ENCODE assay signal across 1 cellular context in the genomic region with DNA sequence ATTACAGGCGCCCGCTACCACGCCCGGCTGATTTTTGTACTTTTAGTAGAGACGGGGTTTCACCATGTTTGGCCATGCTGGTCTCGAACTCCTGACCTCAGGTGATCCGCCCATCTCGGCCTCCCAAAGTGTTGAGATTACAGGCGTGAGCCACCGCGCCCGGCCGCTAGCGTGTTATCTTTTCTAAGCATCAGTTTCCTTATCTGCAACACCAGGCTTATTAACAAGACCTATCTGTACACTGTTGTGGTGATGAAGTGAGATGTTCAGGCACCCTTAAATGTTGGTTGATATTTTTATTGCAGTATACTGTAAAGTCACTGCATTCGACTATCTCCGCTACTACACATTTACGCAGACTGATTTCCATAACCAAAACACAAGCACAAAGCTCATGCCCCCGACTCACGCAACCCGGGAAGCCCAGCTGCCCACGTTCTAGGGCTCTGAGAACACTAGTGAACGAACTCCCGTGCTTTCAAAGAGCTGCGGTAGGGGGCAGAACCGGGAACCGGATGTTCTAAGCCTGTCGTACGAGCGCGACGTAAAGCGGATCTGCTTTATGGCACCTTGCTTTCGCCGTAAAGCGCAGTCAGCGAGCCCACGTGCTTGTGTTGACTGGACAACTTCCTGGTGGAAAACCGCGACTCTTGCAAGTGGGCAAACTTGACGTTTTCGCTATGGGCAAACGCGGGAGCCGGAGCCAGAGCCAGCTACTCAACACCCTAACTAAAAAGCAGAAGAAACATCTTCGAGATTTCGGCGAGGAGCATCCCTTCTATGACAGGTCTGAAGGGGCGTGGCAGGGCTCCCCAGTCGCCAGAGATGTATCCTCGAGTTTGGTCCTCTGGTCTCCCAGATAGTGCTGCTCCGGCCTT.
TF ChIP-seq lines count a peak whose summit lies in the region.

UTP25 (plus strand) TSS at position 589 of the 878 bp plus-strand sequence; CDS start at position 681, 92 bp downstream.

TF ChIP-seq in K562, 482 proteins besides CTCF, POLR2A, EP300 and RAD21 (continued from another document and continues in another):
- TF ChIP-seq ZFP36 (IDR thresholded peaks at IDR 0.05; ENCODE audit: low read depth, low read length, partially characterized antibody) (no peak), CHCHD3 (CRISPR knock-in tag; IDR thresholded peaks at IDR 0.05) (no peak), MTA3 (IDR thresholded peaks at IDR 0.05; ENCODE audit: borderline replicate concordance) (peak; percentile 92), PRPF4 (IDR thresholded peaks at IDR 0.05; ENCODE audit: insufficient read depth, low read depth, low read length, poor library complexity, severe bottlenecking) (no peak), COPS2 (conservative IDR thresholded peaks at IDR 0.05) (no peak), GABPB2 (CRISPR knock-in tag; conservative IDR thresholded peaks at IDR 0.05) (no peak), SMAD4 (CRISPR knock-in tag; conservative IDR thresholded peaks at IDR 0.05) (peak; percentile 58), ZNF165 (CRISPR knock-in tag; IDR thresholded peaks at IDR 0.05; ENCODE audit: borderline replicate concordance) (no peak), TSC22D4 (tag; IDR thresholded peaks at IDR 0.05) (no peak), MTA2 (IDR thresholded peaks at IDR 0.05; ENCODE audit: low read depth) (peak; percentile 76), BRF1 (IDR thresholded peaks at IDR 0.05; ENCODE audit: borderline replicate concordance, extremely low read depth, insufficient read length) (no peak), HDGF (IDR thresholded peaks at IDR 0.05) (peak; percentile 78; the same call in 1 of the 2 replicates), ETS1 (conservative IDR thresholded peaks at IDR 0.05; ENCODE audit: control insufficient read depth, low read depth, low read length) (peak; percentile 89), ZNF146 (CRISPR knock-in tag; IDR thresholded peaks at IDR 0.05; ENCODE audit: unreplicated experiment) (no peak), CBX3 (IDR thresholded peaks at IDR 0.05; ENCODE audit: borderline replicate concordance in 1 of 2, low read length in 2 of 2) (peak in 1 of 2 experiments; percentile 40; a peak in 1 of 3 replicates), ZNF12 (CRISPR knock-in tag; IDR thresholded peaks at IDR 0.05) (peak; percentile 79; the same call in 1 of the 2 replicates), HSF4 (CRISPR knock-in tag; IDR thresholded peaks at IDR 0.05; ENCODE audit: borderline replicate concordance) (no peak), BRCA1 (IDR thresholded peaks at IDR 0.05) (no peak), BRCA1 (CRISPR knock-in tag; IDR thresholded peaks at IDR 0.05) (no peak), CBX1 (IDR thresholded peaks at IDR 0.05; ENCODE audit: low read depth) (peak; percentile 76; the same call in 1 of the 2 replicates), YY1 (IDR thresholded peaks at IDR 0.05; ENCODE audit: borderline replicate concordance in 1 of 3, control insufficient read depth in 1 of 3, extremely low read depth in 1 of 3, insufficient read depth in 3 of 3, insufficient read length in 1 of 3, insufficient replicate concordance in 2 of 3, low read depth in 1 of 3, low read length in 2 of 3) (no peak), BHLHE40 (IDR thresholded peaks at IDR 0.05; ENCODE audit: low read length) (peak; percentile 81), ZNF609 (CRISPR knock-in tag; IDR thresholded peaks at IDR 0.05; ENCODE audit: borderline replicate concordance) (no peak), MEF2D (tag; conservative IDR thresholded peaks at IDR 0.05; ENCODE audit: low read depth) (peak; percentile 31; the same call in 1 of the 2 replicates), ELK1 (CRISPR knock-in tag; IDR thresholded peaks at IDR 0.05) (no peak), CSDE1 (IDR thresholded peaks at IDR 0.05) (no peak), GABPB1 (CRISPR knock-in tag; IDR thresholded peaks at IDR 0.05) (peak; percentile 96), ZNF76 (CRISPR knock-in tag; IDR thresholded peaks at IDR 0.05; ENCODE audit: borderline replicate concordance) (no peak), E2F8 (IDR thresholded peaks at IDR 0.05; ENCODE audit: low read depth, partially characterized antibody) (peak; percentile 97)
- TF ChIP-seq, protein P1, sequence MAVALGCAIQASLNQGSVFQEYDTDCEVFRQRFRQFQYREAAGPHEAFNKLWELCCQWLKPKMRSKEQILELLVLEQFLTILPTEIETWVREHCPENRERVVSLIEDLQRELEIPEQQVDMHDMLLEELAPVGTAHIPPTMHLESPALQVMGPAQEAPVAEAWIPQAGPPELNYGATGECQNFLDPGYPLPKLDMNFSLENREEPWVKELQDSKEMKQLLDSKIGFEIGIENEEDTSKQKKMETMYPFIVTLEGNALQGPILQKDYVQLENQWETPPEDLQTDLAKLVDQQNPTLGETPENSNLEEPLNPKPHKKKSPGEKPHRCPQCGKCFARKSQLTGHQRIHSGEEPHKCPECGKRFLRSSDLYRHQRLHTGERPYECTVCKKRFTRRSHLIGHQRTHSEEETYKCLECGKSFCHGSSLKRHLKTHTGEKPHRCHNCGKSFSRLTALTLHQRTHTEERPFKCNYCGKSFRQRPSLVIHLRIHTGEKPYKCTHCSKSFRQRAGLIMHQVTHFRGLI (CRISPR knock-in tag; IDR thresholded peaks at IDR 0.05) = peak; percentile 57; the same call in 1 of the 2 replicates
- TF ChIP-seq, protein P2, sequence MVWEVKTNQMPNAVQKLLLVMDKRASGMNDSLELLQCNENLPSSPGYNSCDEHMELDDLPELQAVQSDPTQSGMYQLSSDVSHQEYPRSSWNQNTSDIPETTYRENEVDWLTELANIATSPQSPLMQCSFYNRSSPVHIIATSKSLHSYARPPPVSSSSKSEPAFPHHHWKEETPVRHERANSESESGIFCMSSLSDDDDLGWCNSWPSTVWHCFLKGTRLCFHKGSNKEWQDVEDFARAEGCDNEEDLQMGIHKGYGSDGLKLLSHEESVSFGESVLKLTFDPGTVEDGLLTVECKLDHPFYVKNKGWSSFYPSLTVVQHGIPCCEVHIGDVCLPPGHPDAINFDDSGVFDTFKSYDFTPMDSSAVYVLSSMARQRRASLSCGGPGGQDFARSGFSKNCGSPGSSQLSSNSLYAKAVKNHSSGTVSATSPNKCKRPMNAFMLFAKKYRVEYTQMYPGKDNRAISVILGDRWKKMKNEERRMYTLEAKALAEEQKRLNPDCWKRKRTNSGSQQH (CRISPR knock-in tag; IDR thresholded peaks at IDR 0.05) = no peak
- TF ChIP-seq, protein P3, sequence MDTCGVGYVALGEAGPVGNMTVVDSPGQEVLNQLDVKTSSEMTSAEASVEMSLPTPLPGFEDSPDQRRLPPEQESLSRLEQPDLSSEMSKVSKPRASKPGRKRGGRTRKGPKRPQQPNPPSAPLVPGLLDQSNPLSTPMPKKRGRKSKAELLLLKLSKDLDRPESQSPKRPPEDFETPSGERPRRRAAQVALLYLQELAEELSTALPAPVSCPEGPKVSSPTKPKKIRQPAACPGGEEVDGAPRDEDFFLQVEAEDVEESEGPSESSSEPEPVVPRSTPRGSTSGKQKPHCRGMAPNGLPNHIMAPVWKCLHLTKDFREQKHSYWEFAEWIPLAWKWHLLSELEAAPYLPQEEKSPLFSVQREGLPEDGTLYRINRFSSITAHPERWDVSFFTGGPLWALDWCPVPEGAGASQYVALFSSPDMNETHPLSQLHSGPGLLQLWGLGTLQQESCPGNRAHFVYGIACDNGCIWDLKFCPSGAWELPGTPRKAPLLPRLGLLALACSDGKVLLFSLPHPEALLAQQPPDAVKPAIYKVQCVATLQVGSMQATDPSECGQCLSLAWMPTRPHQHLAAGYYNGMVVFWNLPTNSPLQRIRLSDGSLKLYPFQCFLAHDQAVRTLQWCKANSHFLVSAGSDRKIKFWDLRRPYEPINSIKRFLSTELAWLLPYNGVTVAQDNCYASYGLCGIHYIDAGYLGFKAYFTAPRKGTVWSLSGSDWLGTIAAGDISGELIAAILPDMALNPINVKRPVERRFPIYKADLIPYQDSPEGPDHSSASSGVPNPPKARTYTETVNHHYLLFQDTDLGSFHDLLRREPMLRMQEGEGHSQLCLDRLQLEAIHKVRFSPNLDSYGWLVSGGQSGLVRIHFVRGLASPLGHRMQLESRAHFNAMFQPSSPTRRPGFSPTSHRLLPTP (IDR thresholded peaks at IDR 0.05; ENCODE audit: borderline replicate concordance, extremely low read depth, insufficient read length) = no peak
- TF ChIP-seq, protein P4, sequence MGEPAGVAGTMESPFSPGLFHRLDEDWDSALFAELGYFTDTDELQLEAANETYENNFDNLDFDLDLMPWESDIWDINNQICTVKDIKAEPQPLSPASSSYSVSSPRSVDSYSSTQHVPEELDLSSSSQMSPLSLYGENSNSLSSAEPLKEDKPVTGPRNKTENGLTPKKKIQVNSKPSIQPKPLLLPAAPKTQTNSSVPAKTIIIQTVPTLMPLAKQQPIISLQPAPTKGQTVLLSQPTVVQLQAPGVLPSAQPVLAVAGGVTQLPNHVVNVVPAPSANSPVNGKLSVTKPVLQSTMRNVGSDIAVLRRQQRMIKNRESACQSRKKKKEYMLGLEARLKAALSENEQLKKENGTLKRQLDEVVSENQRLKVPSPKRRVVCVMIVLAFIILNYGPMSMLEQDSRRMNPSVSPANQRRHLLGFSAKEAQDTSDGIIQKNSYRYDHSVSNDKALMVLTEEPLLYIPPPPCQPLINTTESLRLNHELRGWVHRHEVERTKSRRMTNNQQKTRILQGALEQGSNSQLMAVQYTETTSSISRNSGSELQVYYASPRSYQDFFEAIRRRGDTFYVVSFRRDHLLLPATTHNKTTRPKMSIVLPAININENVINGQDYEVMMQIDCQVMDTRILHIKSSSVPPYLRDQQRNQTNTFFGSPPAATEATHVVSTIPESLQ (CRISPR knock-in tag; IDR thresholded peaks at IDR 0.05) = peak; percentile 73; the same call in 1 of the 2 replicates
